1 cellular context compared by ENCODE assay signal in the genomic region with DNA sequence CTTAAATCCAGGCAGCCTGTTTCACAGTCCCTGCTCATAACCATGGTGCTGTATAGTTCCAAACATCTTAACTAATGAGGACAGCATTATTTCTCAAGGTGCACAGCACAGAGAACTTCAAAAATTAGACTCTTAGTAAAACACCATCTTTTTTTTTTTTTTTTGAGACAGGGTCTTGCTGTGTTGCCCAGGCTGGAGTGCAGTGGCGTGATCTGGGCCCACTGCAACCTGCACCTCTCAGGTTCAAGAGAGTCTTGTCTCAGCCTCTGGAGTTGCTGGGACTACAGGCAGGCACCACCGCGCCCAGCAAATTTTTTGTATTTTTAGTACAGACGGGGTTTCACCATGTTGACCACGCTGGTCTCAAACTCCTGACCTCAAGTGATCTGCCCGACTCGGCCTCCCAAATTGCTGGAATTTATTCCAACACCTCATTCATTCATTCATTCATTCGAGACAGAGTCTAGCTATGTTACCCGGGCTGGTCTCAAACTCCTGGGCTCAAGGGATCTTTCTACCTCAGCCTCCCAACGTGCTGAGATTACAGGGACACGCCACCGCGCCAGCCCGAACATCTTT.
TF ChIP-seq lines count a peak whose summit lies in the region.

No MANE protein-coding gene starts in this region.

TF ChIP-seq in liver, 16 proteins besides CTCF, POLR2A, EP300 and RAD21 (continued from another document):
- TF ChIP-seq REST (IDR thresholded peaks at IDR 0.05) (no peak), JUND (IDR thresholded peaks at IDR 0.05) (no peak), RXRA (IDR thresholded peaks at IDR 0.05) (no peak)
